ENCODE assay signal across 8 cellular contexts in the genomic region with DNA sequence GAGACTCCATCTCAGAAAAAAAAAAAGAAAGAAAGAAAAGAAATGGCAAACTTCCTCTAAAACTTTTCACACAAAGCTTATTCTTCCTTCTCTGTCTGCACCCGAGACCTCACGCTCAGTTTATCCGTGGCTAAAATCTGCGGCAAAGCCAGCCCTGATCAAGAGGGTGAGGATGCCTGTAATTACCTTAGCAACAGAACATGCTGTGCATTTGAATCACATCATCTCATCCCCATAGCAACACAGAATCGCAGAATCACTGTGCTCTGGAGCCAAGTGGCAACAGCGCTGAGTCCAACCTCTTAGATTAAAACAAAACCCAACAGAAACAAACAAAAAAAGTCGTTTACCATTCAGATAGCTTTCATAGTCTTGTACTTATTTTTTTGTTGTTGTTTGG. TPM values are rescaled to one million over a fixed set of nuclear protein-coding genes. Genes with fewer than 3 reads are reported as not detected.
DNase-seq lines count a peak whose midpoint lies in the region; ATAC-seq, FAIRE-seq and TF ChIP-seq lines count a peak whose summit lies in the region.
"Not testable (repeated sequence)": the region's sequence is repeated elsewhere in the genome, so short reads cannot be mapped to it uniquely, and the experiment has no call there.

No MANE protein-coding gene starts in this region.

- ATAC-seq in GM12878, result 0 out of 3 replicates have a peak, but pooled peaks have one; percentile 9

- intact Hi-C loops in GM12878 (cut with micrococcal nuclease; ENCODE audit: unreplicated experiment); endothelial cell of umbilical vein (cut with micrococcal nuclease): not testable (repeated sequence)

- not testable (repeated sequence) for H3K4me1 ChIP-seq in GM12878 (ENCODE audit: control insufficient read depth, insufficient read depth, low read length); endothelial cell of umbilical vein (ENCODE audit: control insufficient read depth, extremely low read depth, insufficient read depth, low read length)

- TF ChIP-seq CTCF in GM12878 (IDR thresholded peaks at IDR 0.05 in 2 of 3, conservative IDR thresholded peaks at IDR 0.05 in 1 of 3; ENCODE audit: control insufficient read depth in 2 of 3, extremely low read depth in 1 of 3, insufficient read depth in 1 of 3, low read depth in 3 of 3, low read length in 3 of 3); endothelial cell of umbilical vein (IDR thresholded peaks at IDR 0.05; ENCODE audit: extremely low read depth in 1 of 2, insufficient read depth in 1 of 2, low read depth in 1 of 2, low read length in 2 of 2); neural crest cell (conservative IDR thresholded peaks at IDR 0.05): not testable (repeated sequence)

- in situ Hi-C loops in G401 (cut with HindIII; ENCODE audit: low sequenced_read_pairs); GM12878 (cut with MboI): not testable (repeated sequence)

- not testable (repeated sequence) for H3K27me3 Mint-ChIP-seq in T-helper 2 cell treated with Interferon-gamma antibody and Interleukin-4, amounts not matched to agents 5 μg/mL and 100 μg/mL, for 36 hours (ENCODE audit: low read depth); neural crest cell (ENCODE audit: low read depth)

- H3K9me3 ChIP-seq in GM12878 (replicated peaks; ENCODE audit: control insufficient read depth, insufficient read depth, low read length); endothelial cell of umbilical vein (replicated peaks; ENCODE audit: control insufficient read depth, insufficient read depth, low read length): not testable (repeated sequence)

- BruUV-seq in GM12878 (replicated peaks; lab: Mats Ljungman, UMichigan); endothelial cell of umbilical vein (replicated peaks; lab: Mats Ljungman, UMichigan): not testable (repeated sequence)

- H3K9me1 ChIP-seq in endothelial cell of umbilical vein (replicated peaks; ENCODE audit: control insufficient read depth, extremely low read depth, insufficient read depth, low read length), result not testable (repeated sequence)

- DNase-seq in G401 (ENCODE audit: low spot score) (peak; percentile 50), NCI-H1417 (lab: John Stamatoyannopoulos, UW) (peak in 2 of 3 experiments; percentile 59 to 90), NCI-H345 (lab: John Stamatoyannopoulos, UW) (peak; percentile 23)
- not testable (repeated sequence) for DNase-seq in T-helper 2 cell treated with Interferon-gamma antibody and Interleukin-4, amounts not matched to agents 5 μg/mL and 100 μg/mL, for 36 hours (ENCODE audit: low spot score); GM12878 (ENCODE audit: low read depth, low spot score); endothelial cell of umbilical vein (ENCODE audit: low read depth, low spot score); neural crest cell (ENCODE audit: low read depth, low spot score); urothelium cell line (ENCODE audit: low spot score)

- not testable (repeated sequence) for H3K4me2 ChIP-seq in GM12878 (ENCODE audit: control insufficient read depth, insufficient read depth); endothelial cell of umbilical vein (ENCODE audit: insufficient read depth, low read length)

- SMC1A ChIA-PET in GM12878 (lab: Charles Lee; ENCODE audit: uncharacterized antibody, unreplicated experiment), result not testable (repeated sequence)

- not testable (repeated sequence) for H3K27ac ChIP-seq in GM12878 (ENCODE audit: control insufficient read depth, insufficient read depth); endothelial cell of umbilical vein (ENCODE audit: insufficient read depth, low read depth, low read length)

- POLR2A ChIA-PET in GM12878 (lab: Charles Lee); endothelial cell of umbilical vein (lab: Charles Lee): not testable (repeated sequence)

- not testable (repeated sequence) for H3K27me3 ChIP-seq in GM12878 (replicated peaks in 1 of 2; ENCODE audit: control insufficient read depth in 2 of 2, insufficient read depth in 2 of 2, low read length in 1 of 2); endothelial cell of umbilical vein (ENCODE audit: control insufficient read depth in 2 of 2, insufficient read depth in 2 of 2, low read length in 2 of 2)

- not testable (repeated sequence) for H3K79me2 ChIP-seq in GM12878 (ENCODE audit: control insufficient read depth, insufficient read depth, low read length); endothelial cell of umbilical vein (ENCODE audit: control insufficient read depth, insufficient read depth, low read length)

- dilution Hi-C loops in endothelial cell of umbilical vein (cut with MboI; ENCODE audit: extremely low pct_ligation_motif_present, low sequenced_read_pairs), result not testable (repeated sequence)

- TF ChIP-seq EP300 in GM12878 (IDR thresholded peaks at IDR 0.05; ENCODE audit: borderline replicate concordance in 1 of 2, control insufficient read depth in 1 of 2, low read depth in 2 of 2, low read length in 2 of 2), result not testable (repeated sequence)

- not testable (repeated sequence) for H3K36me3 ChIP-seq in GM12878 (ENCODE audit: control insufficient read depth in 2 of 2, insufficient read depth in 2 of 2, low read length in 1 of 2); endothelial cell of umbilical vein (ENCODE audit: control insufficient read depth in 2 of 2, extremely low read depth in 1 of 2, insufficient read depth in 2 of 2, low read length in 2 of 2)

- not testable (repeated sequence) for FAIRE-seq in GM12878 (lab: Jason Lieb, UNC)
- peak; percentile 68 for FAIRE-seq in endothelial cell of umbilical vein (lab: Jason Lieb, UNC)
- peak; percentile 99 for FAIRE-seq in urothelium cell line (lab: Jason Lieb, UNC)

- H3K4me1 Mint-ChIP-seq in T-helper 2 cell treated with Interferon-gamma antibody and Interleukin-4, amounts not matched to agents 5 μg/mL and 100 μg/mL, for 36 hours (ENCODE audit: low read depth); neural crest cell: not testable (repeated sequence)

- CTCF ChIA-PET in GM12878 (lab: Yijun Ruan, JAX) (interaction anchor here (0.7 kb wide), 1 partner anchor 207 kb away, joined by 4 read pairs; no protein-coding TSS in a partner anchor), endothelial cell of umbilical vein (lab: Charles Lee) (interaction anchor here (1.2 kb wide), 1 partner anchor 17 kb away, joined by 3 read pairs; no protein-coding TSS in a partner anchor)

- not testable (repeated sequence) for H4K20me1 ChIP-seq in GM12878 (ENCODE audit: control insufficient read depth, insufficient read depth); endothelial cell of umbilical vein (replicated peaks; ENCODE audit: control insufficient read depth, extremely low read depth, insufficient read depth, low read length)

- H3K4me3 ChIP-seq in GM12878; endothelial cell of umbilical vein (replicated peaks in 1 of 3; ENCODE audit: insufficient read depth in 1 of 3, low read depth in 1 of 3, low read length in 3 of 3): not testable (repeated sequence)

- not testable (repeated sequence) for H3K9me3 Mint-ChIP-seq in T-helper 2 cell treated with Interferon-gamma antibody and Interleukin-4, amounts not matched to agents 5 μg/mL and 100 μg/mL, for 36 hours; neural crest cell

- not testable (repeated sequence) for H3K4me3 Mint-ChIP-seq in T-helper 2 cell treated with Interferon-gamma antibody and Interleukin-4, amounts not matched to agents 5 μg/mL and 100 μg/mL, for 36 hours; neural crest cell

- H3K36me3 Mint-ChIP-seq in T-helper 2 cell treated with Interferon-gamma antibody and Interleukin-4, amounts not matched to agents 5 μg/mL and 100 μg/mL, for 36 hours (ENCODE audit: low read depth); neural crest cell (ENCODE audit: low read depth): not testable (repeated sequence)

- TF ChIP-seq POLR2A in GM12878 (IDR thresholded peaks at IDR 0.05; ENCODE audit: low read depth, low read length); endothelial cell of umbilical vein (IDR thresholded peaks at IDR 0.05; ENCODE audit: low read depth, low read length): not testable (repeated sequence)

- not testable (repeated sequence) for TF ChIP-seq RAD21 in GM12878 (IDR thresholded peaks at IDR 0.05; ENCODE audit: insufficient read depth, low read depth, low read length)

- RAD21 ChIA-PET in GM12878 (lab: Charles Lee; ENCODE audit: unreplicated experiment), result not testable (repeated sequence)

- not testable (repeated sequence) for H3K9ac ChIP-seq in GM12878 (ENCODE audit: control insufficient read depth, insufficient read depth, low read length); endothelial cell of umbilical vein (replicated peaks; ENCODE audit: extremely low read depth, insufficient read depth, low read length)

- WGBS in GM12878 (ENCODE audit: insufficient coverage, insufficient replicate concordance, low lambda C conversion rate, missing lambda C conversion rate), result 77% methylated on average over 7 of the region's 7 CpGs

- not testable (repeated sequence) for H2AFZ ChIP-seq in GM12878 (ENCODE audit: control insufficient read depth, low read depth, low read length); endothelial cell of umbilical vein (ENCODE audit: low read depth, low read length)

- peak overlapping the region; percentile 6 for H3K27ac Mint-ChIP-seq in T-helper 2 cell treated with Interferon-gamma antibody and Interleukin-4, amounts not matched to agents 5 μg/mL and 100 μg/mL, for 36 hours
- H3K27ac Mint-ChIP-seq in neural crest cell (ENCODE audit: unreplicated experiment), result peak overlapping the region; percentile 70

RNA-seq across cellular contexts. Expression of a gene that starts 32.6 kb away (rescaled TPM):
- 76.5 and 86.5 TPM in 2 replicates for total RNA-seq in G401 (2014; rRNA removed; shearing (Covaris generic))
- 80.9 and 85.9 TPM in 2 replicates for total RNA-seq in GM12878 (2013; cell fraction: nucleolus; rRNA removed)
- total RNA-seq in GM12878 (2014; rRNA removed) (33.9 and 41.4 TPM in 2 replicates), GM12878 (2014; rRNA removed; fragmentation: Illumina TruSeq; extraction: Trizol) (28.7 and 28.9 TPM in 2 replicates), GM12878 (2021) (50.3 and 55.1 TPM in 2 replicates), endothelial cell of umbilical vein (81.7 and 86.8 TPM in 2 replicates), neural crest cell (53.4 and 55.9 TPM in 2 replicates)
- 31.4 TPM for polyA plus RNA-seq in GM12878 (2011; ENCODE audit: low read depth)
- polyA plus RNA-seq in GM12878 (2011; rRNA removed) (74.1 and 103 TPM in 2 replicates), GM12878 (2014; fragmentation: Illumina TruSeq; extraction: Trizol) (36.9 and 43.2 TPM in 2 replicates), GM12878 (2014; fragmentation: Nextera tagmentation; extraction: Ambion mirVana) (10 to 100 TPM in 1 of 2 experiments, 1 to 10 TPM in 1; 6.9 to 12.2 TPM), GM12878 (2014; rRNA removed) (56.6 and 59.0 TPM in 2 replicates), GM12878 (2016; fragmentation: Nextera tagmentation; extraction: Ambion mirVana) (10 to 100 TPM; 42.5 to 45.7 TPM), endothelial cell of umbilical vein (70.4 and 73.4 TPM in 2 replicates)
- 80.3 and 99.3 TPM in 2 replicates for polyA plus RNA-seq in GM12878 (2011; cell fraction: cytosol; rRNA removed)
- polyA plus RNA-seq in GM12878 (2011; cell fraction: nucleus; rRNA removed), result 81.3 and 88.3 TPM in 2 replicates
- polyA plus RNA-seq in GM12878 (2012), result 49.5 and 55.6 TPM in 2 replicates
- 91.8 and 112 TPM in 2 replicates for polyA minus RNA-seq in GM12878 (2011; rRNA and poly(A)+ RNA removed)
- polyA minus RNA-seq in GM12878 (2011; cell fraction: cytosol; rRNA and poly(A)+ RNA removed), result 22.9 and 33.4 TPM in 2 replicates
- 24.1 and 25.4 TPM in 2 replicates for polyA minus RNA-seq in GM12878 (2011; cell fraction: nucleus; rRNA and poly(A)+ RNA removed)
- polyA plus RNA-seq in endothelial cell of umbilical vein (2011; cell fraction: cytosol; rRNA removed), result 74.4 and 81.4 TPM in 2 replicates
- 77.1 and 88.7 TPM in 2 replicates for polyA plus RNA-seq in endothelial cell of umbilical vein (2011; cell fraction: nucleus; rRNA removed)
- 59.7 and 64.3 TPM in 2 replicates for polyA plus RNA-seq in endothelial cell of umbilical vein (2012)
- polyA minus RNA-seq in endothelial cell of umbilical vein, result 96.3 and 104 TPM in 2 replicates
- polyA minus RNA-seq in endothelial cell of umbilical vein (2011; cell fraction: cytosol; rRNA and poly(A)+ RNA removed), result 49.2 TPM
- polyA minus RNA-seq in endothelial cell of umbilical vein (2011; cell fraction: nucleus; rRNA and poly(A)+ RNA removed), result 36.3 and 45.2 TPM in 2 replicates
